Comparison of ENCODE assay signal across 11 cellular contexts in genomic region chr1:65429806-65430205, GRCh38. TPM values are rescaled to one million over a fixed set of nuclear protein-coding genes. Genes with fewer than 3 reads are reported as not detected.
DNase-seq lines count a peak whose midpoint lies in the region; ATAC-seq and TF ChIP-seq lines count a peak whose summit lies in the region.
"Had no signal": no experiment of that assay in that cellular context is flagged by ENCODE, and none has a peak within 500 bp of the region (broad histone marks: within the 10 kb centered on the region; RNA-seq: fewer than 3 reads in every experiment).

No MANE protein-coding gene starts in this region.

- intact Hi-C loops in heart right ventricle (cut with DNase I) (loop anchor here in 8 of 10 donors (2.0 to 10.0 kb wide), 11 partner anchors 97 to 365 kb away; no protein-coding TSS in a partner anchor), left ventricle myocardium superior (cut with micrococcal nuclease) (loop anchor here (5.0 kb wide), 1 partner anchor 257 kb away; no protein-coding TSS in a partner anchor), lower lobe of right lung (cut with DNase I) (no loop called here)

- ATAC-seq in heart right ventricle (peak in 7 of 8 donors; percentile 20 to 80 (median 63)), left ventricle myocardium superior (no peak), lower lobe of right lung (peak in 1 of 2 donors; percentile 31), HG03025 (IDR thresholded peaks at IDR 0.05; ENCODE audit: low FRiP score, unreplicated experiment) (no peak)
- ATAC-seq: natural killer cell had no signal

- 55 to 62% methylated on average over 7 of the region's 7 CpGs for WGBS in heart right ventricle, 2 donors

- H3K4me3 ChIP-seq in heart right ventricle (no peak overlapping the region), coronary artery (no peak overlapping the region), lower lobe of right lung (no peak overlapping the region)

- DNase-seq in heart right ventricle (peak in 1 of 2 donors; percentile 27), left ventricle myocardium superior (no peak), coronary artery (ENCODE audit: low spot score) (no peak), lower lobe of right lung (no peak), NCI-H1930 (lab: John Stamatoyannopoulos, UW) (no peak), NCI-H2171 treated with DMSO at 0.1 percent for 48 hours (lab: John Stamatoyannopoulos, UW) (no peak)
- no peak for DNase-seq in activated naive CD4-positive, alpha-beta T cell treated with Interleukin-2 at 50 U/mL for 16 hours
- DNase-seq: anterior cingulate cortex, natural killer cell, NCI-H1694 had no signal

- H3K36me3 ChIP-seq in heart right ventricle = peaks cover 0 to 93% (median 27%) of the 10 kb centered on the region in 9 donors
- H3K36me3 ChIP-seq in lower lobe of right lung = peaks cover 82% of the 10 kb centered on the region

- peak overlapping the region in 8 of 10 donors; percentile 32 to 84 (median 62) for H3K27ac ChIP-seq in heart right ventricle
- H3K27ac ChIP-seq in coronary artery = peak overlapping the region; percentile 25 to 30
- peak overlapping the region; percentile 62 for H3K27ac ChIP-seq in lower lobe of right lung

- H3K4me1 ChIP-seq in heart right ventricle (peaks cover 0 to 38% (median 21%) of the 10 kb centered on the region in 9 donors), lower lobe of right lung (peaks cover 16% of the 10 kb centered on the region)

- H3K27me3 ChIP-seq in heart right ventricle (no peaks in the 10 kb centered on the region), lower lobe of right lung (ENCODE audit: low read depth) (no peaks in the 10 kb centered on the region)

- no peak for TF ChIP-seq CTCF in heart right ventricle (IDR thresholded peaks at IDR 0.05)
- TF ChIP-seq CTCF in coronary artery (IDR thresholded peaks at IDR 0.05) = no peak
- TF ChIP-seq CTCF in lower lobe of right lung (IDR thresholded peaks at IDR 0.05) = no peak

- H3K9me3 ChIP-seq in heart right ventricle (no peaks in the 10 kb centered on the region), lower lobe of right lung (no peaks in the 10 kb centered on the region)

RNA-seq across cellular contexts. Expression of gene LEPR, which starts 9.3 kb away (rescaled TPM):
- total RNA-seq in heart right ventricle = 10 to 100 TPM in 3 of 10 donors, 1 to 10 TPM in 7; 4.0 to 13.4 (median 7.9) TPM
- 1 to 10 TPM; 1.6 to 2.1 TPM for polyA plus RNA-seq in heart right ventricle
- 4.4 TPM for total RNA-seq in left ventricle myocardium superior
- 27.7 TPM for total RNA-seq in lower lobe of right lung

RNA-seq across cellular contexts. Expression of gene LEPROT, which starts 9.3 kb away (rescaled TPM):
- total RNA-seq in heart right ventricle (10 to 100 TPM; 30.0 to 55.5 (median 40.8) TPM), left ventricle myocardium superior (49.0 TPM), lower lobe of right lung (96.6 TPM)
- polyA plus RNA-seq in heart right ventricle = 10 to 100 TPM; 26.2 to 30.3 TPM

Comparison
In these comparisons a context has a peak if more than half of its experiments do, and no peak if none do; other contexts are left out.
1. ATAC-seq: peak in heart right ventricle (7 of 8); none in left ventricle myocardium superior (single experiment) and HG03025 (single experiment).
2. Peak in every context shown above with its lines, with median percentiles within 50 percentile points of each other: H3K27ac ChIP-seq.